ENCODE assay signal across 12 cellular contexts in genomic region chr7:155660758-155661093, GRCh38. TPM values are rescaled to one million over a fixed set of nuclear protein-coding genes. Genes with fewer than 3 reads are reported as not detected.
DNase-seq lines count a peak whose midpoint lies in the region; ATAC-seq and TF ChIP-seq lines count a peak whose summit lies in the region.
"Had no signal": no experiment of that assay in that cellular context is flagged by ENCODE, and none has a peak within 500 bp of the region (broad histone marks: within the 10 kb centered on the region; RNA-seq: fewer than 3 reads in every experiment).

No MANE protein-coding gene starts in this region.

- H3K4me3 Mint-ChIP-seq in CD4-positive, CD25-positive, alpha-beta regulatory T cell: peak overlapping the region in 3 of 4 donors; percentile 20 to 62 (median 36)
- no peak overlapping the region for H3K4me3 Mint-ChIP-seq in HFFc6
- H3K4me3 Mint-ChIP-seq: CD14-positive monocyte had no signal

- peaks cover 48% of the 10 kb centered on the region for H3K4me1 ChIP-seq in CD4-positive, CD25-positive, alpha-beta regulatory T cell (ENCODE audit: control insufficient read depth, insufficient read depth, low read length, poor library complexity, severe bottlenecking)
- no peaks in the 10 kb centered on the region for H3K4me1 ChIP-seq in mucosa of descending colon (ENCODE audit: low read depth)
- H3K4me1 ChIP-seq in transverse colon: peaks cover 0 to 40% (median 11%) of the 10 kb centered on the region in 4 donors

- ATAC-seq in CD4-positive, CD25-positive, alpha-beta regulatory T cell (ENCODE audit: low read depth in 2 of 2): no peak
- ATAC-seq in GM18868 (IDR thresholded peaks at IDR 0.05; ENCODE audit: unreplicated experiment) (peak; percentile 81), HG03439 (IDR thresholded peaks at IDR 0.05; ENCODE audit: unreplicated experiment) (peak; percentile 72), mucosa of descending colon (no peak)
- ATAC-seq: left colon had no signal

- H3K27ac ChIP-seq in CD4-positive, CD25-positive, alpha-beta regulatory T cell (ENCODE audit: insufficient read depth, low read length, poor library complexity, severe bottlenecking): no peak overlapping the region
- no peak overlapping the region for H3K27ac ChIP-seq in transverse colon

- H3K9me3 ChIP-seq in CD4-positive, CD25-positive, alpha-beta regulatory T cell (ENCODE audit: control insufficient read depth in 2 of 2, low read length in 2 of 2): no peaks in the 10 kb centered on the region
- no peaks in the 10 kb centered on the region for H3K9me3 ChIP-seq in mucosa of descending colon
- no peaks in the 10 kb centered on the region for H3K9me3 ChIP-seq in transverse colon

- H3K36me3 ChIP-seq in CD4-positive, CD25-positive, alpha-beta regulatory T cell (ENCODE audit: control insufficient read depth, insufficient read depth, low read length): peaks cover 11% of the 10 kb centered on the region
- H3K36me3 ChIP-seq in mucosa of descending colon (ENCODE audit: low read depth) (no peaks in the 10 kb centered on the region), transverse colon (no peaks in the 10 kb centered on the region)

- TF ChIP-seq POLR2A in transverse colon (IDR thresholded peaks at IDR 0.05): no peak

- intact Hi-C loops in mucosa of descending colon (cut with DNase I, micrococcal nuclease) (no loop called here), transverse colon (cut with DNase I; ENCODE audit: low total_unique reads) (no loop called here)

- peaks cover 60 to 89% (median 77%) of the 10 kb centered on the region in 4 donors for H3K4me1 Mint-ChIP-seq in CD4-positive, CD25-positive, alpha-beta regulatory T cell
- H3K4me1 Mint-ChIP-seq in HFFc6 (ENCODE audit: low read depth): peaks cover 52% of the 10 kb centered on the region

- no peak for TF ChIP-seq EP300 in transverse colon (IDR thresholded peaks at IDR 0.05; ENCODE audit: low read depth)

- in situ Hi-C loops in transverse colon (cut with MboI; ENCODE audit: low pct_ligation_motif_present in 1 of 4, low pct_unique_long_range_greater_than_20kb in 1 of 4, low sequenced_read_pairs in 3 of 4): no loop called here

- WGBS in transverse colon (ENCODE audit: low coverage in 1 of 2), 2 donors: 60 to 68% methylated on average over 1 of the region's 1 CpG

- H3K36me3 Mint-ChIP-seq in CD4-positive, CD25-positive, alpha-beta regulatory T cell: peaks cover 35% of the 10 kb centered on the region
- H3K36me3 Mint-ChIP-seq in HFFc6 (ENCODE audit: low read depth): peaks cover 15% of the 10 kb centered on the region

- H3K27ac Mint-ChIP-seq in CD4-positive, CD25-positive, alpha-beta regulatory T cell: peak overlapping the region in 2 of 3 donors; percentile 8 to 74
- H3K27ac Mint-ChIP-seq in HFFc6: peak overlapping the region; percentile 3; the same call in 1 of the 2 replicates
- H3K27ac Mint-ChIP-seq: progenitor cell of endocrine pancreas had no signal

- no peak for DNase-seq in CD4-positive, CD25-positive, alpha-beta regulatory T cell
- DNase-seq in HFFc6: no peak
- DNase-seq in mucosa of descending colon: no peak
- DNase-seq in NCI-H187 treated with DMSO at 0.1 percent for 48 hours (lab: John Stamatoyannopoulos, UW): no peak
- DNase-seq in DMS 273 treated with DMSO at 0.1 percent for 48 hours (lab: John Stamatoyannopoulos, UW): no peak
- no peak for DNase-seq in transverse colon
- DNase-seq: left colon, NCI-H82 had no signal

- no peak for TF ChIP-seq CTCF in HFFc6 (IDR thresholded peaks at IDR 0.05)
- TF ChIP-seq CTCF in mucosa of descending colon (IDR thresholded peaks at IDR 0.05): no peak
- no peak for TF ChIP-seq CTCF in transverse colon (IDR thresholded peaks at IDR 0.05)

- H3K4me3 ChIP-seq in CD4-positive, CD25-positive, alpha-beta regulatory T cell (ENCODE audit: low read depth, low read length): peak overlapping the region; percentile 30
- H3K4me3 ChIP-seq in mucosa of descending colon: no peak overlapping the region
- H3K4me3 ChIP-seq in transverse colon: no peak overlapping the region

- H3K27me3 ChIP-seq in CD4-positive, CD25-positive, alpha-beta regulatory T cell (ENCODE audit: control insufficient read depth, insufficient read depth, low read length): no peaks in the 10 kb centered on the region
- no peaks in the 10 kb centered on the region for H3K27me3 ChIP-seq in transverse colon

- no peaks in the 10 kb centered on the region for H3K27me3 Mint-ChIP-seq in CD4-positive, CD25-positive, alpha-beta regulatory T cell
- H3K27me3 Mint-ChIP-seq in HFFc6 (ENCODE audit: insufficient read depth): peaks cover 2% of the 10 kb centered on the region; the same call in 1 of the 2 replicates
- H3K27me3 Mint-ChIP-seq: progenitor cell of endocrine pancreas had no signal

- H3K9me3 Mint-ChIP-seq in CD4-positive, CD25-positive, alpha-beta regulatory T cell: peaks cover 0 to 6% (median 0%) of the 10 kb centered on the region in 7 donors
- H3K9me3 Mint-ChIP-seq in HFFc6: no peaks in the 10 kb centered on the region; the same call in 1 of the 2 replicates
- H3K9me3 Mint-ChIP-seq: CD14-positive monocyte had no signal

RNA-seq across cellular contexts. Expression of gene RBM33, which starts 16.3 kb away (rescaled TPM):
- 196 TPM for total RNA-seq in CD4-positive, CD25-positive, alpha-beta regulatory T cell
- 10 to 100 TPM; 33.5 to 44.1 (median 35.5) TPM for polyA plus RNA-seq in CD4-positive, CD25-positive, alpha-beta regulatory T cell
- 10 to 100 TPM; 31.5 to 38.9 (median 34.5) TPM for total RNA-seq in HFFc6 (2021; fragmentation: NEBNext Ultra II Directional; extraction: Animal tissue kit (Norgen Biotek cat#: 25700))
- total RNA-seq in mucosa of descending colon: 10 to 100 TPM; 59.9 to 75.8 (median 69.8) TPM
- total RNA-seq in transverse colon: 100 to 1,000 TPM in 2 of 4 donors, 10 to 100 TPM in 2; 62.8 to 129 (median 92.8) TPM

Comparison
In these comparisons a context has a peak if more than half of its experiments do, and no peak if none do; other contexts are left out.
1. ATAC-seq: peak in GM18868 (single experiment) and HG03439 (single experiment); none in CD4-positive, CD25-positive, alpha-beta regulatory T cell (0 of 2) and mucosa of descending colon (single experiment).